Comparison of ENCODE assay signal across 23 cellular contexts in genomic region chr16:2985893-2986355, GRCh38. TPM values are rescaled to one million over a fixed set of nuclear protein-coding genes. Genes with fewer than 3 reads are reported as not detected.
A peak's percentile ranks its signal among the peaks of the same experiment; 100 is the strongest.
DNase-seq lines count a peak whose midpoint lies in the region; ATAC-seq and TF ChIP-seq lines count a peak whose summit lies in the region.
"Had no signal": no experiment of that assay in that cellular context is flagged by ENCODE, and none has a peak within 500 bp of the region (broad histone marks: within the 10 kb centered on the region; RNA-seq: fewer than 3 reads in every experiment).

No MANE protein-coding gene starts in this region.

- peak; percentile 53 for DNase-seq in NCI-H2171 (lab: John Stamatoyannopoulos, UW)
- DNase-seq in cerebellar cortex (ENCODE audit: low spot score) = peak; percentile 94
- peak in 2 of 3 donors; percentile 82 to 83 for DNase-seq in right cardiac atrium
- DNase-seq in stimulated activated CD4-positive, alpha-beta T cell treated with anti-CD3 and anti-CD28 coated beads, Interleukin-15, amount 100 ng/mL, for 24 hours = no peak
- DNase-seq: activated CD4-positive, alpha-beta T cell treated with anti-CD3 and anti-CD28 coated beads for 4 hours; activated gamma-delta T cell; amniotic stem cell; CD4-positive, alpha-beta T cell; DND-41; effector CD4-positive, alpha-beta T cell; Karpas-422; NCI-H1092; NK-92 treated with Interleukin-12 subunit alpha and Interleukin-12 subunit beta, amount 100 ng/mL, for 24 hours; stimulated activated naive B cell treated with anti-CD40 and anti-IgM and Interleukin-4, amounts not matched to agents 10 μg/mL and 1 μg/mL and 100 μg/mL, for 72 hours; SW 1271 had no signal

- H3K4me3 ChIP-seq in right cardiac atrium (ENCODE audit: low read length) = no peak overlapping the region
- H3K4me3 ChIP-seq: tibial nerve had no signal

- H3K27ac ChIP-seq in C4-2B (peak overlapping the region; percentile 7; the same call in 1 of the 2 replicates), right cardiac atrium (ENCODE audit: low read length) (peak overlapping the region; percentile 61)
- H3K27ac ChIP-seq: tibial nerve had no signal

- 61% methylated on average over 15 of the region's 15 CpGs for WGBS in right cardiac atrium

- no peaks in the 10 kb centered on the region for H3K9me3 ChIP-seq in right cardiac atrium (ENCODE audit: control insufficient read depth, low read length)
- H3K9me3 ChIP-seq: tibial nerve had no signal

- ATAC-seq in right cardiac atrium (peak; percentile 56 to 67), HG03432 (IDR thresholded peaks at IDR 0.05; ENCODE audit: unreplicated experiment) (no peak), HG03108 (IDR thresholded peaks at IDR 0.05; ENCODE audit: unreplicated experiment) (no peak), GM18858 (IDR thresholded peaks at IDR 0.05; ENCODE audit: unreplicated experiment) (no peak)
- ATAC-seq: stimulated activated naive B cell treated with anti-CD40 and anti-IgM and Interleukin-4, amounts not matched to agents 10 μg/mL and 1 μg/mL and 100 μg/mL, for 72 hours had no signal

- intact Hi-C loops in right cardiac atrium (cut with DNase I) = no loop called here

- no peaks in the 10 kb centered on the region for H3K4me1 ChIP-seq in right cardiac atrium (ENCODE audit: control insufficient read depth, insufficient read depth, low read length)

- no peaks in the 10 kb centered on the region for H3K27me3 ChIP-seq in right cardiac atrium (ENCODE audit: control insufficient read depth, insufficient read depth)

- TF ChIP-seq CTCF in C4-2B (conservative IDR thresholded peaks at IDR 0.05) = no peak

RNA-seq across cellular contexts. Expression of gene PKMYT1, which starts 5.7 kb away (rescaled TPM):
- total RNA-seq in right cardiac atrium = 1 to 10 TPM in 2 of 4 donors, not detected in 2; 1.1 to 2.1 TPM
- polyA plus RNA-seq in right cardiac atrium = 2.1 TPM

RNA-seq across cellular contexts. Expression of gene PAQR4, which starts 16.8 kb away (rescaled TPM):
- total RNA-seq in right cardiac atrium = 1 to 10 TPM; 4.0 to 8.8 (median 5.5) TPM
- polyA plus RNA-seq in right cardiac atrium = 10.3 TPM

RNA-seq across cellular contexts. Expression of gene KREMEN2, which starts 21.8 kb away (rescaled TPM):
- total RNA-seq in right cardiac atrium = not detected
- not detected for polyA plus RNA-seq in right cardiac atrium
- total RNA-seq: CD4-positive, alpha-beta T cell; mucosa of gallbladder; tibial nerve had no signal

RNA-seq across cellular contexts. Expression of gene CLDN9, which starts 26.8 kb away (rescaled TPM):
- total RNA-seq in right cardiac atrium = under 1 TPM; 0.14 to 0.46 (median 0.25) TPM
- 0.41 TPM for polyA plus RNA-seq in right cardiac atrium
- total RNA-seq: CD4-positive, alpha-beta T cell had no signal
- polyA plus RNA-seq: AG04450 had no signal

RNA-seq across cellular contexts. Expression of gene CLDN6, which starts 32.1 kb away (rescaled TPM):
- not detected for total RNA-seq in right cardiac atrium
- polyA plus RNA-seq in right cardiac atrium = not detected
- total RNA-seq: CD4-positive, alpha-beta T cell; lower leg skin; tibial nerve had no signal

Comparison
In these comparisons a context has a peak if more than half of its experiments do, and no peak if none do; other contexts are left out.
1. ATAC-seq: peak in right cardiac atrium (2 of 2); none in HG03432 (single experiment), HG03108 (single experiment) and GM18858 (single experiment).